ENCODE assay signal across 12 cellular contexts in the genomic region with DNA sequence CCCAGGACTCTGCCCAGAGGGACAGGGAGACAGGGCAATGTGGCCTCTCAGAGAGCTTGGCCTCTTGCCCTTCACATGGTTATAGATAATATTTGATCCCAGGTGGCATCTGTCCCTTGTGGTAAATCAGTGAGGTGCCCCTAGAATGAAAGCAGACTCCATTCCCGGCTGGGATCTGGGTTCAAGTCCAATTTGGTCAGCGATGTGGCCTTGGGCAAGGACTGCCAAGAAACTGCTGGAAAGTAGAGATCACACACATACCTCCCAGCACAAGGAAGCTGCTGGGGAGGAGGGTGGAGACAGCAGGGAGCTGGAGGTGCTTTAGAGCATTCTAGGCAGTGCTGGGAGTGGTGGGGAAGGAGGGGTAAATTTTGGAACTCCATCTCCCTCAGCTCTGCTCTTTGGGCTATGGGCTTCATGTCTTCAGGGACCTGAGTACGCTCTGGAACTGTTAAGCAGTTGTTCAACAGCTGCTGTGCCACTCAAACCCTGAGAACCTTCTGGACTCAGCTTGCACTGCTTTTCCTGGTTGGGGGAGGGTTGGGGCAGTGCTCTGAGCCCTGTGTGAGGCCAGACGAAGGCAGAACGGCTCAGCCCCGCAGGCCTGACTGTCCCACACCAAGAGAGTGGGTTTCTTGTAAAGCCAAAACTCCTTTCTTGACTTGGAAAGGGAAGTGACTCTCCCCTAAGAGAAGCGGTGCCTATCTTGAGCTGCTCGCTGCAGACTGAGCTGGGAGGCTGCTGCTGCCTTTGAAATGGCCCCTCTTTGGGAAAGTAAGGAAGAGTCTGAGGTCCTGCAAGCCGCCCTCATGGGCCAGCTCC. TPM values are rescaled to one million over a fixed set of nuclear protein-coding genes. Genes with fewer than 3 reads are reported as not detected.
DNase-seq lines count a peak whose midpoint lies in the region; ATAC-seq, FAIRE-seq and TF ChIP-seq lines count a peak whose summit lies in the region.
"Had no signal": no experiment of that assay in that cellular context is flagged by ENCODE, and none has a peak within 500 bp of the region (broad histone marks: within the 10 kb centered on the region; RNA-seq: fewer than 3 reads in every experiment).

No MANE protein-coding gene starts in this region.

- H3K36me3 Mint-ChIP-seq in CD14-positive monocyte, result peaks cover 64 to 93% of the 10 kb centered on the region in 2 donors

- no TSS peak for BruUV-seq in GM12878 (replicated peaks; lab: Mats Ljungman, UMichigan)

- peak overlapping the region; percentile 97 to 100 (median 99) for H3K27ac Mint-ChIP-seq in CD14-positive monocyte

- intact Hi-C loops in CD14-positive monocyte (cut with micrococcal nuclease), result loop anchor here in 1 of 2 donors (10.0 kb wide), 1 partner anchor 768 kb away; no protein-coding TSS in a partner anchor
- intact Hi-C loops in GM12878 (cut with micrococcal nuclease; ENCODE audit: unreplicated experiment), result loop anchor here (1.0 to 5.0 kb wide), 5 partner anchors 17 to 169 kb away; partner anchors contain the start of gene ATG16L1
- intact Hi-C loops in prostate gland (cut with DNase I), result no loop called here

- H3K79me2 ChIP-seq in Karpas-422 (ENCODE audit: low read length) (peaks cover 51% of the 10 kb centered on the region), GM12878 (ENCODE audit: control insufficient read depth, insufficient read depth, low read length) (peaks cover 74% of the 10 kb centered on the region), SK-N-SH (ENCODE audit: insufficient read depth) (no peaks in the 10 kb centered on the region)

- H2AFZ ChIP-seq in Karpas-422 (ENCODE audit: low read length) (no peak overlapping the region), GM12878 (ENCODE audit: control insufficient read depth, low read depth, low read length) (no peak overlapping the region), SK-N-SH (ENCODE audit: low read depth) (no peak overlapping the region)

- no peaks in the 10 kb centered on the region for H4K20me1 ChIP-seq in Karpas-422 (ENCODE audit: insufficient read depth, low read depth, low read length)
- H4K20me1 ChIP-seq in GM12878 (ENCODE audit: control insufficient read depth, insufficient read depth), result no peaks in the 10 kb centered on the region
- no peaks in the 10 kb centered on the region for H4K20me1 ChIP-seq in SK-N-SH (ENCODE audit: insufficient read depth)

- no peak for TF ChIP-seq POLR2A in GM12878 (IDR thresholded peaks at IDR 0.05; ENCODE audit: low read depth, low read length)
- no peak for TF ChIP-seq POLR2A in prostate gland (IDR thresholded peaks at IDR 0.05)

- no peaks in the 10 kb centered on the region for H3F3A ChIP-seq in SK-N-SH (replicated peaks; ENCODE audit: insufficient read depth)

- H3K4me3 Mint-ChIP-seq in CD14-positive monocyte, result peak overlapping the region; percentile 69 to 85

- DNase-seq in CD14-positive monocyte (ENCODE audit: low spot score), result no peak
- DNase-seq in Karpas-422, result no peak
- no peak for DNase-seq in GM12878 (ENCODE audit: low read depth, low spot score)
- DNase-seq in GM13976 (ENCODE audit: low spot score), result no peak
- DNase-seq in prostate gland (ENCODE audit: low spot score), result no peak
- DNase-seq in SK-N-SH, result no peak
- DNase-seq in putamen (ENCODE audit: low spot score), result no peak
- DNase-seq: effector CD8-positive, alpha-beta T cell had no signal

- no peak for TF ChIP-seq CTCF in CD14-positive monocyte (IDR thresholded peaks at IDR 0.05)
- no peak for TF ChIP-seq CTCF in GM12878 (IDR thresholded peaks at IDR 0.05 in 2 of 3, conservative IDR thresholded peaks at IDR 0.05 in 1 of 3; ENCODE audit: control insufficient read depth in 2 of 3, extremely low read depth in 1 of 3, insufficient read depth in 1 of 3, low read depth in 3 of 3, low read length in 3 of 3)
- no peak for TF ChIP-seq CTCF in GM13976 (IDR thresholded peaks at IDR 0.05; ENCODE audit: borderline replicate concordance, control extremely low read depth, extremely low read depth, insufficient read depth, missing control alignments)
- no peak for TF ChIP-seq CTCF in prostate gland (IDR thresholded peaks at IDR 0.05)
- no peak for TF ChIP-seq CTCF in SK-N-SH (IDR thresholded peaks at IDR 0.05)

- 27% methylated on average over 9 of the region's 9 CpGs for WGBS in GM12878 (ENCODE audit: insufficient coverage, insufficient replicate concordance, low lambda C conversion rate, missing lambda C conversion rate)
- WGBS in prostate gland, result 78% methylated on average over 9 of the region's 9 CpGs
- WGBS in SK-N-SH (ENCODE audit: low lambda C conversion rate), result 60% methylated on average over 9 of the region's 9 CpGs

- in situ Hi-C loops in GM12878 (cut with MboI) (no loop called here), GM13976 (cut with MboI; ENCODE audit: low sequenced_read_pairs, unreplicated experiment) (no loop called here)

- TF ChIP-seq EP300 in GM12878 (IDR thresholded peaks at IDR 0.05; ENCODE audit: borderline replicate concordance in 1 of 2, control insufficient read depth in 1 of 2, low read depth in 2 of 2, low read length in 2 of 2) (no peak), SK-N-SH (IDR thresholded peaks at IDR 0.05; ENCODE audit: borderline replicate concordance in 1 of 2, low read depth in 1 of 2, low read length in 1 of 2) (no peak)

- no peak for FAIRE-seq in GM12878 (lab: Jason Lieb, UNC)
- FAIRE-seq: TTC549 had no signal

- ATAC-seq in GM12878, result no peak
- ATAC-seq: HCT116 had no signal

- H3K27me3 ChIP-seq in Karpas-422 (ENCODE audit: low read length) (no peaks in the 10 kb centered on the region), GM12878 (replicated peaks in 1 of 2; ENCODE audit: control insufficient read depth in 2 of 2, insufficient read depth in 2 of 2, low read length in 1 of 2) (no peaks in the 10 kb centered on the region), muscle layer of duodenum (ENCODE audit: low read depth, low read length) (no peaks in the 10 kb centered on the region), prostate gland (replicated peaks; ENCODE audit: insufficient read depth) (no peaks in the 10 kb centered on the region), SK-N-SH (ENCODE audit: insufficient read depth) (no peaks in the 10 kb centered on the region; the same call in 1 of the 2 replicates)

- SMC1A ChIA-PET in GM12878 (lab: Charles Lee; ENCODE audit: uncharacterized antibody, unreplicated experiment), result interaction anchor here (0.7 to 17.9 kb wide), 14 partner anchors 5 to 168 kb away, joined by 3 to 351 read pairs (median 7); partner anchors contain the start of gene INPP5D

- POLR2A ChIA-PET in GM12878 (lab: Charles Lee), result interaction anchor here (0.6 to 11.9 kb wide), 13 partner anchors 9 to 124 kb away, joined by 3 to 271 read pairs (median 6); partner anchors contain the start of gene INPP5D
- POLR2A ChIA-PET in SK-N-SH (lab: Yijun Ruan, JAX), result interaction anchor here (0.7 kb wide), 1 partner anchor 98 kb away, joined by 3 read pairs; no protein-coding TSS in a partner anchor

- RAD21 ChIA-PET in GM12878 (lab: Charles Lee; ENCODE audit: unreplicated experiment), result interaction anchor here (0.8 to 15.1 kb wide), 14 partner anchors 9 to 169 kb away, joined by 3 to 361 read pairs (median 8); partner anchors contain the start of gene INPP5D

- H3K4me1 Mint-ChIP-seq in CD14-positive monocyte, result peaks cover 98% of the 10 kb centered on the region

- H3K9me3 ChIP-seq in Karpas-422 (ENCODE audit: low read length) (no peaks in the 10 kb centered on the region), GM12878 (replicated peaks; ENCODE audit: control insufficient read depth, insufficient read depth, low read length) (no peaks in the 10 kb centered on the region), muscle layer of duodenum (ENCODE audit: control insufficient read depth in 1 of 2, low read length in 2 of 2) (no peaks in the 10 kb centered on the region), prostate gland (no peaks in the 10 kb centered on the region), SK-N-SH (no peaks in the 10 kb centered on the region)

- CTCF ChIA-PET in GM12878 (lab: Yijun Ruan, JAX), result interaction anchor here (0.6 to 5.8 kb wide), 14 partner anchors 9 to 169 kb away, joined by 3 to 68 read pairs (median 3); partner anchors contain the start of gene INPP5D
- CTCF ChIA-PET in SK-N-SH (lab: Yijun Ruan, JAX), result interaction anchor here (1.1 to 2.0 kb wide), 2 partner anchors 12 to 29 kb away, joined by 3 to 6 read pairs; no protein-coding TSS in a partner anchor

- peak overlapping the region; percentile 97 for H3K4me2 ChIP-seq in Karpas-422 (ENCODE audit: low read depth, low read length, poor library complexity, severe bottlenecking)
- H3K4me2 ChIP-seq in GM12878 (ENCODE audit: control insufficient read depth, insufficient read depth), result peak overlapping the region; percentile 88
- no peak overlapping the region for H3K4me2 ChIP-seq in SK-N-SH

- H3K9ac ChIP-seq in Karpas-422 (ENCODE audit: low read length) (peak overlapping the region; percentile 71), GM12878 (ENCODE audit: control insufficient read depth, insufficient read depth, low read length) (peak overlapping the region; percentile 92), SK-N-SH (no peak overlapping the region)

- peaks cover 0 to 1% (median 0%) of the 10 kb centered on the region in 3 donors for H3K27me3 Mint-ChIP-seq in CD14-positive monocyte (ENCODE audit: low read depth in 3 of 3)

- peak overlapping the region; percentile 100 for H3K27ac ChIP-seq in Karpas-422 (ENCODE audit: low read length)
- H3K27ac ChIP-seq in GM12878 (ENCODE audit: control insufficient read depth, insufficient read depth), result peak overlapping the region; percentile 100
- peak overlapping the region; percentile 12 for H3K27ac ChIP-seq in muscle layer of duodenum (ENCODE audit: low read length)
- peak overlapping the region in 1 of 2 donors; percentile 38 for H3K27ac ChIP-seq in prostate gland
- no peak overlapping the region for H3K27ac ChIP-seq in SK-N-SH (ENCODE audit: low read depth in 2 of 2, low read length in 1 of 2)

- H3K4me1 ChIP-seq in Karpas-422 (ENCODE audit: low read length) (peaks cover 97% of the 10 kb centered on the region), GM12878 (ENCODE audit: control insufficient read depth, insufficient read depth, low read length) (peaks cover 93% of the 10 kb centered on the region), muscle layer of duodenum (ENCODE audit: control insufficient read depth in 1 of 2, insufficient read depth in 2 of 2, low read length in 2 of 2) (peaks cover 5 to 7% of the 10 kb centered on the region in 2 donors), prostate gland (replicated peaks) (no peaks in the 10 kb centered on the region), SK-N-SH (ENCODE audit: control insufficient read depth in 1 of 2, insufficient read depth in 2 of 2, low read depth in 1 of 2, low read length in 1 of 2) (no peaks in the 10 kb centered on the region)

- no peaks in the 10 kb centered on the region for H3K9me3 Mint-ChIP-seq in CD14-positive monocyte

- no peaks in the 10 kb centered on the region for H3K9me2 ChIP-seq in Karpas-422 (replicated peaks; ENCODE audit: insufficient read depth, low read length)
- no peaks in the 10 kb centered on the region for H3K9me2 ChIP-seq in SK-N-SH

- TF ChIP-seq RAD21 in GM12878 (IDR thresholded peaks at IDR 0.05; ENCODE audit: insufficient read depth, low read depth, low read length) (no peak), SK-N-SH (IDR thresholded peaks at IDR 0.05; ENCODE audit: low read length) (no peak)

- H3K36me3 ChIP-seq in Karpas-422 (ENCODE audit: insufficient read depth, low read length) (peaks cover 24% of the 10 kb centered on the region), GM12878 (ENCODE audit: control insufficient read depth in 2 of 2, insufficient read depth in 2 of 2, low read length in 1 of 2) (peaks cover 12 to 34% of the 10 kb centered on the region in 2 experiments), muscle layer of duodenum (ENCODE audit: control insufficient read depth in 1 of 2, insufficient read depth in 2 of 2, low read length in 2 of 2) (no peaks in the 10 kb centered on the region), prostate gland (no peaks in the 10 kb centered on the region), SK-N-SH (replicated peaks in 1 of 2; ENCODE audit: control insufficient read depth in 1 of 2, insufficient read depth in 2 of 2, low read length in 1 of 2) (no peaks in the 10 kb centered on the region)

- H3K4me3 ChIP-seq in Karpas-422 (ENCODE audit: low read length), result peak overlapping the region; percentile 49
- H3K4me3 ChIP-seq in GM12878, result peak overlapping the region; percentile 47; the same call in 1 of the 2 replicates
- no peak overlapping the region for H3K4me3 ChIP-seq in muscle layer of duodenum (ENCODE audit: low read depth in 1 of 2, low read length in 2 of 2)
- no peak overlapping the region for H3K4me3 ChIP-seq in prostate gland
- no peak overlapping the region for H3K4me3 ChIP-seq in SK-N-SH (ENCODE audit: low read depth in 2 of 2, low read length in 1 of 2)

RNA-seq across cellular contexts. Expression of gene INPP5D, which starts 23.0 kb away (rescaled TPM):
- polyA plus RNA-seq in CD14-positive monocyte (10 to 100 TPM; 30.6 to 54.8 TPM), GM12878 (2011; rRNA removed) (24.3 and 43.0 TPM in 2 replicates), GM12878 (2014; fragmentation: Illumina TruSeq; extraction: Trizol) (78.1 and 101 TPM in 2 replicates), GM12878 (2014; fragmentation: Nextera tagmentation; extraction: Ambion mirVana) (10 to 100 TPM; 11.8 to 19.4 TPM), GM12878 (2014; rRNA removed) (88.1 and 102 TPM in 2 replicates), GM12878 (2016; fragmentation: Nextera tagmentation; extraction: Ambion mirVana) (100 to 1,000 TPM; 101 to 104 TPM), SK-N-SH (2012; rRNA removed) (0.99 and 1.3 TPM in 2 replicates)
- 145 and 155 TPM in 2 replicates for total RNA-seq in Karpas-422 (2014; rRNA removed; shearing (Covaris generic); ENCODE audit: low replicate concordance)
- 345 and 366 TPM in 2 replicates for total RNA-seq in GM12878 (2013; cell fraction: nucleolus; rRNA removed)
- total RNA-seq in GM12878 (2014; rRNA removed) (66.2 and 89.5 TPM in 2 replicates), GM12878 (2014; rRNA removed; fragmentation: Illumina TruSeq; extraction: Trizol) (64.9 and 74.6 TPM in 2 replicates), GM12878 (2021) (126 and 139 TPM in 2 replicates), prostate gland (10 to 100 TPM; 11.4 to 18.8 TPM)
- 51.0 TPM for polyA plus RNA-seq in GM12878 (2011; ENCODE audit: low read depth)
- 39.4 and 45.6 TPM in 2 replicates for polyA plus RNA-seq in GM12878 (2011; cell fraction: cytosol; rRNA removed)
- 143 and 184 TPM in 2 replicates for polyA plus RNA-seq in GM12878 (2011; cell fraction: nucleus; rRNA removed)
- polyA plus RNA-seq in GM12878 (2012), result 79.5 and 83.6 TPM in 2 replicates
- 142 and 157 TPM in 2 replicates for polyA minus RNA-seq in GM12878 (2011; rRNA and poly(A)+ RNA removed)
- 40.2 and 55.8 TPM in 2 replicates for polyA minus RNA-seq in GM12878 (2011; cell fraction: cytosol; rRNA and poly(A)+ RNA removed)
- 114 and 175 TPM in 2 replicates for polyA minus RNA-seq in GM12878 (2011; cell fraction: nucleus; rRNA and poly(A)+ RNA removed)
- 0.79 and 1.0 TPM in 2 replicates for polyA plus RNA-seq in SK-N-SH (2012; cell fraction: cytosol; rRNA removed)
- polyA plus RNA-seq in SK-N-SH (2012; cell fraction: nucleus; rRNA removed), result 4.6 and 5.4 TPM in 2 replicates

RNA-seq across cellular contexts. Expression of gene NEU2, which starts 50.7 kb away (rescaled TPM):
- not detected for polyA plus RNA-seq in CD14-positive monocyte
- total RNA-seq in Karpas-422 (2014; rRNA removed; shearing (Covaris generic); ENCODE audit: low replicate concordance), result not detected in 2 replicates
- not detected in 2 replicates for total RNA-seq in GM12878 (2013; cell fraction: nucleolus; rRNA removed)
- total RNA-seq in GM12878 (2014; rRNA removed), result not detected in 2 replicates
- total RNA-seq in GM12878 (2014; rRNA removed; fragmentation: Illumina TruSeq; extraction: Trizol), result not detected in 2 replicates
- not detected in 2 replicates for total RNA-seq in GM12878 (2021)
- polyA plus RNA-seq in GM12878 (2011; ENCODE audit: low read depth), result not detected
- not detected in 2 replicates for polyA plus RNA-seq in GM12878 (2011; rRNA removed)
- polyA plus RNA-seq in GM12878 (2011; cell fraction: cytosol; rRNA removed), result not detected in 2 replicates
- polyA plus RNA-seq in GM12878 (2011; cell fraction: nucleus; rRNA removed), result not detected in 2 replicates
- polyA plus RNA-seq in GM12878 (2012), result not detected in 2 replicates
- not detected in 2 replicates for polyA plus RNA-seq in GM12878 (2014; fragmentation: Illumina TruSeq; extraction: Trizol)
- polyA plus RNA-seq in GM12878 (2014; fragmentation: Nextera tagmentation; extraction: Ambion mirVana), result not detected
- polyA plus RNA-seq in GM12878 (2014; rRNA removed), result not detected in 2 replicates
- polyA plus RNA-seq in GM12878 (2016; fragmentation: Nextera tagmentation; extraction: Ambion mirVana), result not detected
- polyA minus RNA-seq in GM12878 (2011; rRNA and poly(A)+ RNA removed), result not detected in 2 replicates
- polyA minus RNA-seq in GM12878 (2011; cell fraction: cytosol; rRNA and poly(A)+ RNA removed), result not detected in 2 replicates
- polyA minus RNA-seq in GM12878 (2011; cell fraction: nucleus; rRNA and poly(A)+ RNA removed), result not detected in 2 replicates
- total RNA-seq in prostate gland, result not detected
- not detected in 2 replicates for polyA plus RNA-seq in SK-N-SH (2012; rRNA removed)
- polyA plus RNA-seq in SK-N-SH (2012; cell fraction: cytosol; rRNA removed), result not detected in 2 replicates
- not detected in 2 replicates for polyA plus RNA-seq in SK-N-SH (2012; cell fraction: nucleus; rRNA removed)
- total RNA-seq: mononuclear cell had no signal

Comparison
In these comparisons a context has a peak if more than half of its experiments do, and no peak if none do; other contexts are left out.
1. H3K27ac ChIP-seq: peak in Karpas-422 (single experiment), GM12878 (single experiment) and muscle layer of duodenum (single experiment); none in SK-N-SH (0 of 2).
2. H3K4me3 ChIP-seq: peak in Karpas-422 (single experiment) and GM12878 (single experiment); none in muscle layer of duodenum (0 of 2), prostate gland (0 of 2) and SK-N-SH (0 of 2).